ENCODE assay signal across 8 cellular contexts in the genomic region with DNA sequence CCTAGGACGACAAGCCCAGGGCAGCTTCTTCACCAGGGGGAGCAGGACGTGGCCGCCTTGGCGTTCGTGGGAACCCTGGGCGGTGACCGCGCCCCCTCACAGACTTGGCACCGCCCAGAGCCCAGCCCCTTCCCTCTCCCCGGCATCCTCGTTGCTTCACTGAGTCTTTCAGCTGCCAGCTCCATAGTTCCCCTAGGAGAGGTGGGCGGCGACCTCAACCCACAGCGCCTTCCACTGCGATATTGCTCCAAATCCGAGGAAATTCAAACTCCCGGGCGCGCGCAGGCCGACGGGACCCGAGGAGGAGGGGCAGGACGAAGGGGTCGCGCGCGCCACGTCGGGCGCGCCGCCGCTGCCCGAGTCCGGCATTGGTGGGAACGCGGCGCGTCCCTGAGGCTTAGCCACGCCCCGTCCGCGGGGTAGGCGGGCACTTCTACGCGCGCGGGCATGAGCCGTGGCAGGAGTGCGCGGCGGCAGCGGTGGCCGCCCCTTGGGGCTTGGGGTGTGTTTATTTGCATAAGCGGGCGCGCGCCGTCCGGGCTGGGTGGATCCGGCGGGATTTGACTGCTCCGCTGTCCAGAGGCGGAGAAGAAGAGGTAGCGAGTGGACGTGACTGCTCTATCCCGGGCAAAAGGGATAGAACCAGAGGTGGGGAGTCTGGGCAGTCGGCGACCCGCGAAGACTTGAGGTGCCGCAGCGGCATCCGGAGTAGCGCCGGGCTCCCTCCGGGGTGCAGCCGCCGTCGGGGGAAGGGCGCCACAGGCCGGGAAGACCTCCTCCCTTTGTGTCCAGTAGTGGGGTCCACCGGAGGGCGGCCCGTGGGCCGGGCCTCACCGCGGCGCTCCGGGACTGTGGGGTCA. TPM values are rescaled to one million over a fixed set of nuclear protein-coding genes. Genes with fewer than 3 reads are reported as not detected.
A peak's percentile ranks its signal among the peaks of the same experiment; 100 is the strongest.
DNase-seq lines count a peak whose midpoint lies in the region; ATAC-seq and TF ChIP-seq lines count a peak whose summit lies in the region.

A gene with protein sequence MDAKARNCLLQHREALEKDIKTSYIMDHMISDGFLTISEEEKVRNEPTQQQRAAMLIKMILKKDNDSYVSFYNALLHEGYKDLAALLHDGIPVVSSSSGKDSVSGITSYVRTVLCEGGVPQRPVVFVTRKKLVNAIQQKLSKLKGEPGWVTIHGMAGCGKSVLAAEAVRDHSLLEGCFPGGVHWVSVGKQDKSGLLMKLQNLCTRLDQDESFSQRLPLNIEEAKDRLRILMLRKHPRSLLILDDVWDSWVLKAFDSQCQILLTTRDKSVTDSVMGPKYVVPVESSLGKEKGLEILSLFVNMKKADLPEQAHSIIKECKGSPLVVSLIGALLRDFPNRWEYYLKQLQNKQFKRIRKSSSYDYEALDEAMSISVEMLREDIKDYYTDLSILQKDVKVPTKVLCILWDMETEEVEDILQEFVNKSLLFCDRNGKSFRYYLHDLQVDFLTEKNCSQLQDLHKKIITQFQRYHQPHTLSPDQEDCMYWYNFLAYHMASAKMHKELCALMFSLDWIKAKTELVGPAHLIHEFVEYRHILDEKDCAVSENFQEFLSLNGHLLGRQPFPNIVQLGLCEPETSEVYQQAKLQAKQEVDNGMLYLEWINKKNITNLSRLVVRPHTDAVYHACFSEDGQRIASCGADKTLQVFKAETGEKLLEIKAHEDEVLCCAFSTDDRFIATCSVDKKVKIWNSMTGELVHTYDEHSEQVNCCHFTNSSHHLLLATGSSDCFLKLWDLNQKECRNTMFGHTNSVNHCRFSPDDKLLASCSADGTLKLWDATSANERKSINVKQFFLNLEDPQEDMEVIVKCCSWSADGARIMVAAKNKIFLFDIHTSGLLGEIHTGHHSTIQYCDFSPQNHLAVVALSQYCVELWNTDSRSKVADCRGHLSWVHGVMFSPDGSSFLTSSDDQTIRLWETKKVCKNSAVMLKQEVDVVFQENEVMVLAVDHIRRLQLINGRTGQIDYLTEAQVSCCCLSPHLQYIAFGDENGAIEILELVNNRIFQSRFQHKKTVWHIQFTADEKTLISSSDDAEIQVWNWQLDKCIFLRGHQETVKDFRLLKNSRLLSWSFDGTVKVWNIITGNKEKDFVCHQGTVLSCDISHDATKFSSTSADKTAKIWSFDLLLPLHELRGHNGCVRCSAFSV (N-terminal part only) (plus strand): TSS at position 579 of the 860 bp plus-strand sequence. CDS start 3,070 bp downstream, outside the sequence.
A gene with protein sequence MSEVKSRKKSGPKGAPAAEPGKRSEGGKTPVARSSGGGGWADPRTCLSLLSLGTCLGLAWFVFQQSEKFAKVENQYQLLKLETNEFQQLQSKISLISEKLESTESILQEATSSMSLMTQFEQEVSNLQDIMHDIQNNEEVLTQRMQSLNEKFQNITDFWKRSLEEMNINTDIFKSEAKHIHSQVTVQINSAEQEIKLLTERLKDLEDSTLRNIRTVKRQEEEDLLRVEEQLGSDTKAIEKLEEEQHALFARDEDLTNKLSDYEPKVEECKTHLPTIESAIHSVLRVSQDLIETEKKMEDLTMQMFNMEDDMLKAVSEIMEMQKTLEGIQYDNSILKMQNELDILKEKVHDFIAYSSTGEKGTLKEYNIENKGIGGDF (minus strand): TSS at position 77 of the 860 bp plus-strand sequence. CDS start 87 bp downstream, outside the sequence.

- H3K27ac ChIP-seq in temporal lobe (ENCODE audit: low read depth, low read length), result peak within 1 kb of the TSS; percentile 36

- H3K36me3 Mint-ChIP-seq in activated naive CD4-positive, alpha-beta T cell treated with anti-CD3 and anti-CD28 coated beads, Interleukin-2, amount 50 U/mL, for 72 hours, result peaks cover 6 to 27% of the 10 kb centered on the region in 2 donors

- DNase-seq in NCI-H1105 (lab: John Stamatoyannopoulos, UW), result peak; percentile 95
- peak; percentile 42 for DNase-seq in SKM-1 (lab: John Stamatoyannopoulos, UW; ENCODE audit: unreplicated experiment)
- DNase-seq in activated naive CD4-positive, alpha-beta T cell treated with anti-CD3 and anti-CD28 coated beads, Interleukin-2, amount 50 U/mL, for 72 hours (ENCODE audit: low spot score in 2 of 2), result peak; percentile 97 to 99
- DNase-seq in glomerular visceral epithelial cell (ENCODE audit: extremely low spot score), result peak; percentile 97
- peak; percentile 90 for DNase-seq in omental fat pad (ENCODE audit: low spot score)

- TF ChIP-seq POLR2A in GM10847 (IDR thresholded peaks at IDR 0.05; ENCODE audit: extremely low read depth, insufficient read length), result peak; percentile 73

- ATAC-seq in HG02642 (IDR thresholded peaks at IDR 0.05; ENCODE audit: poor library complexity, unreplicated experiment), result peak; percentile 88
- ATAC-seq in activated naive CD4-positive, alpha-beta T cell treated with anti-CD3 and anti-CD28 coated beads, Interleukin-2, amount 50 U/mL, for 72 hours, result peak; percentile 88 to 93
- ATAC-seq in omental fat pad (ENCODE audit: low FRiP score), result peak; percentile 100

- TF ChIP-seq CTCF in omental fat pad (IDR thresholded peaks at IDR 0.05), result no peak

- H3K9me3 Mint-ChIP-seq in activated naive CD4-positive, alpha-beta T cell treated with anti-CD3 and anti-CD28 coated beads, Interleukin-2, amount 50 U/mL, for 72 hours, result no peaks in the 10 kb centered on the region

- peak within 1 kb of the TSS; percentile 69 to 96 for H3K27ac Mint-ChIP-seq in activated naive CD4-positive, alpha-beta T cell treated with anti-CD3 and anti-CD28 coated beads, Interleukin-2, amount 50 U/mL, for 72 hours

RNA-seq across cellular contexts. Expression of the first gene that starts in this region (rescaled TPM):
- 10 to 100 TPM; 31.4 to 33.1 TPM for total RNA-seq in activated naive CD4-positive, alpha-beta T cell treated with anti-CD3 and anti-CD28 coated beads, Interleukin-2, amount 50 U/mL, for 72 hours
- total RNA-seq in omental fat pad (10 to 100 TPM in 3 of 4 donors, 1 to 10 TPM in 1; 8.4 to 24.3 (median 15.5) TPM), temporal lobe (42.0 TPM)

RNA-seq across cellular contexts. Expression of the second gene that starts in this region (rescaled TPM):
- 10 to 100 TPM; 12.8 to 28.2 TPM for total RNA-seq in activated naive CD4-positive, alpha-beta T cell treated with anti-CD3 and anti-CD28 coated beads, Interleukin-2, amount 50 U/mL, for 72 hours
- total RNA-seq in omental fat pad (10 to 100 TPM; 13.1 to 22.5 (median 18.0) TPM), temporal lobe (8.6 TPM)

Comparison
In these comparisons a context has a peak if more than half of its experiments do, and no peak if none do; other contexts are left out.
1. Peak in every context shown above with its lines: DNase-seq, ATAC-seq and H3K27ac ChIP-seq.
2. DNase-seq: peak in every context shown above with its lines; median percentile 98 in activated naive CD4-positive, alpha-beta T cell treated with anti-CD3 and anti-CD28 coated beads, Interleukin-2, amount 50 U/mL, for 72 hours; 97 in glomerular visceral epithelial cell; 95 in NCI-H1105; 90 in omental fat pad; 42 in SKM-1.